Comparison of ENCODE assay signal across 1 cellular context in the genomic region with DNA sequence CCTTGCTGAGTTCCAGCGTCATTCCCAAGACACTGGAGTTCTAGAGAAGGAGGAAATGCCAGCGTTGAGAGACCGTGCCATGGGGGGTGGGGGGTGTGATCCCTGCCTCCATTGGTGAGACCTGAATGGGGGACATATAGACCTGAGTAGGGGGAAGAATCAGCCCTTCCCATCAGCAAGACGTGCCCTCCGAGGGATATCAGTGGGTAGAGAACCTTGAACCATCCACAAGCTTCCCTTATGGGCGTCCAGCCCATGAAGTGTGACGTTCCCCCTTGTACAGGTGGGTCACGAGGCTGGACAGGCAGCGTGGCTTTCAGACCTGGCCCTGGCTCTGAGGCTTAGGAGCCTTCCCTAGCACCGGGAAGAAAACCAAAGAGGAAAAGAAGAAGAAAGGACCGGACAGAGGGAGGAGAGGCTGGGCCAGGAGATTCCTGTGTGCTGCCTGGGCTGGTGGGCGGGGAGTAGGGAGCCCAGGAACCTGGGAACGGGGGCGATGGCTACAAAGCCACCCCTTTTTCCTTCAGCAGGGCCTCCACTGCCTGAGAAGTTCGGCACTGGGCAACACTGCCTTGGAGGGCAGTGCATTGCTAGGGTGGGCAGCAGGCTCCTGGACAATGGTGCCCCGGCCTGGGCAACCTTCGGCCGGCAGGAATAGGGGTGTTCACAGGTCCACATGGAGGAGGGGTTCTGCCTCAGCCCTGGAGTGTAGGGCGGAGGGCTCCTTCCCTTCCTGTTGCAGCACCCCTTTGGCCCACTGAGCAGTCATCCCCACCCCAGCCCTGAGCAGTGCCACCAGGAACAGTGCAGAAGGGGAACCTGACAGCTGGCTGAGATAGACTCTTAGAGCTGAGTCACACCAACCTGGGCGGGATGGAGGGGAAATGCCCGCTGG.
TF ChIP-seq lines count a peak whose summit lies in the region.

No MANE protein-coding gene starts in this region.

TF ChIP-seq in A549, 52 proteins besides CTCF, POLR2A, EP300 and RAD21 (continued from another document):
- TF ChIP-seq, protein P1, sequence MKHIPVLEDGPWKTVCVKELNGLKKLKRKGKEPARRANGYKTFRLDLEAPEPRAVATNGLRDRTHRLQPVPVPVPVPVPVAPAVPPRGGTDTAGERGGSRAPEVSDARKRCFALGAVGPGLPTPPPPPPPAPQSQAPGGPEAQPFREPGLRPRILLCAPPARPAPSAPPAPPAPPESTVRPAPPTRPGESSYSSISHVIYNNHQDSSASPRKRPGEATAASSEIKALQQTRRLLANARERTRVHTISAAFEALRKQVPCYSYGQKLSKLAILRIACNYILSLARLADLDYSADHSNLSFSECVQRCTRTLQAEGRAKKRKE (CRISPR knock-in tag; IDR thresholded peaks at IDR 0.05; ENCODE audit: low read depth) = no peak
- no peak for TF ChIP-seq ESRRA (IDR thresholded peaks at IDR 0.05; ENCODE audit: borderline replicate concordance, low read length)
TF ChIP-seq in A549: peak in this region for 0.
